Comparison of ENCODE assay signal across 7 cellular contexts in the genomic region with DNA sequence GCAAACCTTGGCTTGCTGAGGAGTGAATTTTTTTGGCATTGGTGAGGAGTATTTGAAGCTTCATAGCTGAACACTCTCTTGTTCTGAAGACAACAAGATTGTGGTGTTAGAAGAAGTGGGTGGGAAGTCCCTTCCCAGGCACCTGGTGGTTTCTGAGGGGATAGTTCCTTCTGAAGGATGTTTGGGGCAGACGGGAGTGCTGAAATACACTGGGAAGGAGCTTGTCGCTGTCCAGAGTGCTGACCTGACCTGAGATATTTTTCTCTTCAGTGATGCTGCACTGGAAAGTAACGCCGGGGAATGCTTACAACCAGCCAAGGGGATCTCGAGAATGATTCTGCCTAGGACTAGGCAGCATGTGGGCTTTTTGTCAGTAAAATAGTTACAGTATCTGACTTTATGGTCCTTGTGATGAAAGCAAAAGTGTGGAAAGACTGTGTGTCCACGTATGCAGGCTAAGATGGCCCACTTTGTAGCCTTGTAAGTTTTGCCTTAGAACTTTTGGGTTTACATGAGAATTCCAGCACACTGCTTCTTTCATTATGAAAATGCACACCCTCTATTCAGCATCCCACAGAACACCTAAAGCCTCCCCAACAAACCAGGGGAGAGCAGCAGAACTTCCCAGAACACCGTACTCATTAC. TPM values are rescaled to one million over a fixed set of nuclear protein-coding genes. Genes with fewer than 3 reads are reported as not detected.
DNase-seq lines count a peak whose midpoint lies in the region; ATAC-seq, FAIRE-seq and TF ChIP-seq lines count a peak whose summit lies in the region.

No MANE protein-coding gene starts in this region.

- H3K4me3 ChIP-seq in HFF-Myc (replicated peaks; ENCODE audit: low read depth, low read length) (no peak overlapping the region), SJCRH30 (no peak overlapping the region), trophoblast cell (ENCODE audit: low read depth, low read length) (no peak overlapping the region), esophagus muscularis mucosa (no peak overlapping the region)

- no peak overlapping the region for H2BK12ac ChIP-seq in trophoblast cell (ENCODE audit: low read length)

- no peak for TF ChIP-seq POLR2A in esophagus muscularis mucosa (IDR thresholded peaks at IDR 0.05; ENCODE audit: low read depth)

- no peak overlapping the region for H3K14ac ChIP-seq in trophoblast cell (ENCODE audit: low read length)

- no peaks in the 10 kb centered on the region for H3K9me3 ChIP-seq in SJCRH30 (replicated peaks)
- H3K9me3 ChIP-seq in trophoblast cell (ENCODE audit: insufficient read depth, low read depth, low read length) = peaks cover 2% of the 10 kb centered on the region
- no peaks in the 10 kb centered on the region for H3K9me3 ChIP-seq in esophagus muscularis mucosa

- ATAC-seq in HG02798 (IDR thresholded peaks at IDR 0.05; ENCODE audit: poor library complexity, unreplicated experiment) = no peak

- FAIRE-seq in GM19239 (lab: Jason Lieb, UNC) = no peak

- H3K79me2 ChIP-seq in trophoblast cell (ENCODE audit: control insufficient read depth, insufficient read depth, low read length, poor library complexity) = no peaks in the 10 kb centered on the region

- H3K4me2 ChIP-seq in trophoblast cell (ENCODE audit: low read length) = no peak overlapping the region

- H2BK5ac ChIP-seq in trophoblast cell (ENCODE audit: low read depth, low read length, poor library complexity) = no peak overlapping the region

- H2AFZ ChIP-seq in trophoblast cell (ENCODE audit: insufficient read depth, low read length, poor library complexity) = no peak overlapping the region

- no peak overlapping the region for H4K8ac ChIP-seq in trophoblast cell (ENCODE audit: low read depth, low read length)

- no peak for TF ChIP-seq EP300 in esophagus muscularis mucosa (IDR thresholded peaks at IDR 0.05)

- no peak overlapping the region for H2AK5ac ChIP-seq in trophoblast cell (ENCODE audit: low read length)

- no peak overlapping the region for H4K91ac ChIP-seq in trophoblast cell (ENCODE audit: low read depth, low read length)

- no peak overlapping the region for H3K18ac ChIP-seq in trophoblast cell (ENCODE audit: low read length)

- H3K4me1 ChIP-seq in SJCRH30 = peaks cover 4% of the 10 kb centered on the region
- peaks cover 0 to 6% of the 10 kb centered on the region in 2 experiments for H3K4me1 ChIP-seq in trophoblast cell (ENCODE audit: control insufficient read depth in 1 of 2, insufficient read depth in 2 of 2, low read length in 2 of 2)
- peaks cover 4 to 61% (median 18%) of the 10 kb centered on the region in 4 donors for H3K4me1 ChIP-seq in esophagus muscularis mucosa

- peaks cover 26% of the 10 kb centered on the region for H3K36me3 ChIP-seq in SJCRH30
- no peaks in the 10 kb centered on the region for H3K36me3 ChIP-seq in trophoblast cell (ENCODE audit: control insufficient read depth in 1 of 2, insufficient read depth in 2 of 2, low read length in 2 of 2)
- peaks cover 0 to 12% (median 2%) of the 10 kb centered on the region in 4 donors for H3K36me3 ChIP-seq in esophagus muscularis mucosa

- no CpG with 5 or more reads among the region's 7 CpGs for WGBS in trophoblast cell (ENCODE audit: extremely low coverage, insufficient coverage, insufficient read length)
- WGBS in esophagus muscularis mucosa = 26% methylated on average over 7 of the region's 7 CpGs

- TF ChIP-seq CTCF in HFF-Myc (IDR thresholded peaks at IDR 0.05; ENCODE audit: low read depth, low read length, missing control alignments) (no peak), esophagus muscularis mucosa (IDR thresholded peaks at IDR 0.05) (peak in 1 of 3 experiments; percentile 15)

- no peaks in the 10 kb centered on the region for H3K79me1 ChIP-seq in trophoblast cell (ENCODE audit: low read length)

- H4K12ac ChIP-seq in trophoblast cell (ENCODE audit: low read depth, low read length) = no peak overlapping the region

- H3K4ac ChIP-seq in trophoblast cell (ENCODE audit: low read depth, low read length) = no peak overlapping the region

- H2BK120ac ChIP-seq in trophoblast cell (ENCODE audit: insufficient read depth, low read length, poor library complexity) = no peak overlapping the region

- no peak overlapping the region for H3K27ac ChIP-seq in SJCRH30
- no peak overlapping the region for H3K27ac ChIP-seq in trophoblast cell (ENCODE audit: low read depth, low read length)
- no peak overlapping the region for H3K27ac ChIP-seq in esophagus muscularis mucosa (replicated peaks in 1 of 4)

- no peak overlapping the region for H3K23ac ChIP-seq in trophoblast cell (ENCODE audit: low read length)

- DNase-seq in HFF-Myc (ENCODE audit: extremely low read depth, low read depth) = peak; percentile 26
- peak; percentile 66 to 83 for DNase-seq in SJCRH30
- peak; percentile 26 for DNase-seq in fibroblast of gingiva (ENCODE audit: low read depth)
- peak; percentile 53 to 80 for DNase-seq in trophoblast cell
- DNase-seq in GM19239 (ENCODE audit: insufficient read length, low spot score) = no peak
- no peak for DNase-seq in esophagus muscularis mucosa (ENCODE audit: extremely low spot score)

- no peak overlapping the region for H3K9ac ChIP-seq in trophoblast cell (ENCODE audit: low read length)

- no peaks in the 10 kb centered on the region for H3K27me3 ChIP-seq in SJCRH30
- H3K27me3 ChIP-seq in trophoblast cell (ENCODE audit: insufficient read depth, low read length) = no peaks in the 10 kb centered on the region
- no peaks in the 10 kb centered on the region for H3K27me3 ChIP-seq in esophagus muscularis mucosa

- intact Hi-C loops in esophagus muscularis mucosa (cut with DNase I) = no loop called here

RNA-seq across cellular contexts. Expression of gene NFASC, which starts 33.1 kb away (rescaled TPM):
- 58.7 and 72.0 TPM in 2 replicates for total RNA-seq in SJCRH30 (2014; rRNA removed; shearing (Covaris generic))
- polyA plus RNA-seq in trophoblast cell (2013) = 2.3 TPM in 2 replicates
- 100 to 1,000 TPM in 1 of 4 donors, 10 to 100 TPM in 3; 31.1 to 122 (median 64.7) TPM for total RNA-seq in esophagus muscularis mucosa

Comparison
In these comparisons a context has a peak if more than half of its experiments do, and no peak if none do; other contexts are left out.
1. DNase-seq: peak in HFF-Myc (single experiment), SJCRH30 (2 of 2), fibroblast of gingiva (single experiment) and trophoblast cell (2 of 2); none in GM19239 (single experiment) and esophagus muscularis mucosa (single experiment).